In the genomic region with DNA sequence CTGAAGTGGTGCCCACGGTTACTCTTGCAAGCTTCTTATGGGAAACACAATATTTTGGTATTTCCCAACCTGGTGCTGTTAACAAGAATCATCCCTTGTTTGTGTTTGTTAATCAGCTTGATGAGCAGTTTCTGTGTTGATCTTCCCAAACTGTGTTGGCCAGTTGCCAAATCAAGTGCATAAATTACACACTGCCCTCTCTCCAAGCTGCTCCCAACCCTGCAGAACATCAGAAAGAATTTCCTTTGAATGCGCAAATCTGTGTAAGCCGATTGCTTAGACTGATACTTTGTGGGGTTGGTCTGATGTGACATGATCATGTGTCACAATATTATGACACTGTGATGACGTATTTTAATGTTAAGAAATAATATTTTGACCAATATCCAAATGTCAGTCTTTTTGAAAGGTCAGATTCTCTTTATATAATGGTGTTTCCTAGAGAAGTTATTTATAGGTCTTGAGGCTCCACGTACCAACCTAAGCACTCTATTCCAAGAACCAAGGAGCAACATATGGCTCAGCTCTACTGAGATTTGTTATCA, we compare ENCODE assay signal across 18 cellular contexts.
DNase-seq lines count a peak whose midpoint lies in the region; ATAC-seq, FAIRE-seq and TF ChIP-seq lines count a peak whose summit lies in the region.
"Had no signal": no experiment of that assay in that cellular context is flagged by ENCODE, and none has a peak within 500 bp of the region (broad histone marks: within the 10 kb centered on the region; RNA-seq: fewer than 3 reads in every experiment).

No MANE protein-coding gene starts in this region.

- TF ChIP-seq CTCF in D721Med (IDR thresholded peaks at IDR 0.05; ENCODE audit: insufficient read depth, missing control alignments) (no peak), RWPE2 (IDR thresholded peaks at IDR 0.05; ENCODE audit: poor library complexity, severe bottlenecking) (no peak), fibroblast of mammary gland (conservative IDR thresholded peaks at IDR 0.05; ENCODE audit: control insufficient read depth, insufficient read depth, low read depth, low read length) (no peak), natural killer cell (IDR thresholded peaks at IDR 0.05) (no peak)

- no peaks in the 10 kb centered on the region for H3K27me3 Mint-ChIP-seq in natural killer cell (ENCODE audit: low read depth in 2 of 2)

- no peaks in the 10 kb centered on the region for H3K4me1 ChIP-seq in RWPE2 (ENCODE audit: insufficient read depth, poor library complexity, severe bottlenecking)
- H3K4me1 ChIP-seq: SJCRH30 had no signal

- DNase-seq in Ammon's horn (ENCODE audit: low spot score) = peak; percentile 11
- no peak for DNase-seq in D721Med (ENCODE audit: insufficient read length, low spot score)
- no peak for DNase-seq in RWPE2 (ENCODE audit: low spot score)
- DNase-seq in fibroblast of mammary gland (ENCODE audit: low read depth) = peak; percentile 2
- DNase-seq in frontal cortex (ENCODE audit: low spot score in 2 of 2) = no peak
- no peak for DNase-seq in NOMO-1 treated with DMSO at 0.1 percent for 48 hours (lab: John Stamatoyannopoulos, UW; ENCODE audit: unreplicated experiment)
- no peak for DNase-seq in natural killer cell
- DNase-seq: C1 segment of cervical spinal cord, DMS153, GOT3, NCI-H187, NCI-H2171, NCI-H446, NCI-H774, SJCRH30 had no signal

- H3K9me3 ChIP-seq in RWPE2 (ENCODE audit: severe bottlenecking) = no peaks in the 10 kb centered on the region
- H3K9me3 ChIP-seq: SJCRH30 had no signal

- intact Hi-C loops in natural killer cell (cut with micrococcal nuclease) = no loop called here

- ATAC-seq in RWPE2 (ENCODE audit: low read depth) (0 out of 3 replicates have a peak, but pooled peaks have one; percentile 31), natural killer cell (no peak)
- ATAC-seq: GM12878, HCT116 had no signal

- peaks cover 4 to 15% of the 10 kb centered on the region in 2 donors for H3K9me3 Mint-ChIP-seq in natural killer cell

- no peaks in the 10 kb centered on the region for H3K4me1 Mint-ChIP-seq in natural killer cell

- H3K4me3 ChIP-seq in RWPE2 (ENCODE audit: severe bottlenecking) = no peak overlapping the region
- no peak overlapping the region for H3K4me3 ChIP-seq in fibroblast of mammary gland (ENCODE audit: control insufficient read depth, low read depth, low read length)
- H3K4me3 ChIP-seq: GM12878, SJCRH30 had no signal

- no peak overlapping the region for H3K27ac ChIP-seq in RWPE2 (ENCODE audit: poor library complexity, severe bottlenecking)
- H3K27ac ChIP-seq: SJCRH30 had no signal

- H3K27me3 ChIP-seq in RWPE2 (ENCODE audit: insufficient read depth, poor library complexity, severe bottlenecking) = peaks cover 8% of the 10 kb centered on the region
- H3K27me3 ChIP-seq: SJCRH30 had no signal

- H3K36me3 Mint-ChIP-seq in natural killer cell = no peaks in the 10 kb centered on the region

- peak; percentile 80 for FAIRE-seq in D721Med (lab: Jason Lieb, UNC)
- FAIRE-seq in frontal cortex (lab: Jason Lieb, UNC) = no peak
- FAIRE-seq: GM12878, GM19239 had no signal

- H3K36me3 ChIP-seq in RWPE2 (ENCODE audit: low read depth) = no peaks in the 10 kb centered on the region
- H3K36me3 ChIP-seq: SJCRH30 had no signal

- H3K27ac Mint-ChIP-seq in natural killer cell = no peak overlapping the region

- H3K4me3 Mint-ChIP-seq in natural killer cell = no peak overlapping the region

Comparison
In these comparisons a context has a peak if more than half of its experiments do, and no peak if none do; other contexts are left out.
1. DNase-seq: peak in Ammon's horn (single experiment) and fibroblast of mammary gland (single experiment); none in D721Med (single experiment), RWPE2 (single experiment), frontal cortex (0 of 2), NOMO-1 treated with DMSO at 0.1 percent for 48 hours (single experiment) and natural killer cell (single experiment).